Comparison of ENCODE assay signal across 11 cellular contexts in genomic region chr5:93588586-93589347, GRCh38. TPM values are rescaled to one million over a fixed set of nuclear protein-coding genes. Genes with fewer than 3 reads are reported as not detected.
A peak's percentile ranks its signal among the peaks of the same experiment; 100 is the strongest.
DNase-seq lines count a peak whose midpoint lies in the region; ATAC-seq, FAIRE-seq and TF ChIP-seq lines count a peak whose summit lies in the region.
"Had no signal": no experiment of that assay in that cellular context is flagged by ENCODE, and none has a peak within 500 bp of the region (broad histone marks: within the 10 kb centered on the region; RNA-seq: fewer than 3 reads in every experiment).

No MANE protein-coding gene starts in this region.

- no peaks in the 10 kb centered on the region for H3K9me3 ChIP-seq in H1 (ENCODE audit: insufficient read depth in 2 of 2, low read depth in 1 of 2, low read length in 1 of 2)
- H3K9me3 ChIP-seq in effector memory CD4-positive, alpha-beta T cell (ENCODE audit: control insufficient read depth, low read length), result no peaks in the 10 kb centered on the region

- H3K27me3 ChIP-seq in BJ (ENCODE audit: control insufficient read depth, insufficient read depth, low read length) (no peaks in the 10 kb centered on the region), H1 (replicated peaks in 1 of 4; ENCODE audit: control insufficient read depth in 3 of 4, extremely low read depth in 1 of 4, insufficient read depth in 3 of 4, low read length in 3 of 4) (peaks cover 87 to 99% (median 93%) of the 10 kb centered on the region in 4 experiments)
- peaks cover 55% of the 10 kb centered on the region for H3K27me3 ChIP-seq in effector memory CD4-positive, alpha-beta T cell (replicated peaks; ENCODE audit: control insufficient read depth, insufficient read depth, low read length, poor library complexity, severe bottlenecking)

- TF ChIP-seq POLR2A in H1 (IDR thresholded peaks at IDR 0.05; ENCODE audit: control extremely low read depth in 1 of 2, low read depth in 2 of 2, low read length in 2 of 2), result no peak

- no peak overlapping the region for H3K18ac ChIP-seq in H1 (ENCODE audit: extremely low read depth, low read length)

- H3K4me3 ChIP-seq in BJ (ENCODE audit: low read depth, low read length), result 0 out of 2 replicates have a peak overlapping the region, but pooled peaks have one; percentile 6
- H3K4me3 ChIP-seq in H1 (ENCODE audit: extremely low read depth in 1 of 4, insufficient read depth in 2 of 4, low read depth in 3 of 4, low read length in 4 of 4), result peak overlapping the region in 1 of 4 experiments; percentile 8; a peak in 1 of 8 replicates
- H3K4me3 ChIP-seq in effector memory CD4-positive, alpha-beta T cell (ENCODE audit: insufficient read depth, low read depth, low read length, poor library complexity, severe bottlenecking), result no peak overlapping the region

- H3K36me3 Mint-ChIP-seq in IgD-negative memory B cell (peaks cover 3% of the 10 kb centered on the region), naive B cell (peaks cover 4 to 16% of the 10 kb centered on the region in 2 donors)

- no peak overlapping the region for H2AFZ ChIP-seq in H1 (ENCODE audit: low read length)

- H3K4me3 Mint-ChIP-seq in IgD-negative memory B cell (peak overlapping the region in 2 of 4 donors; percentile 51 to 69), naive B cell (peak overlapping the region in 7 of 8 donors; percentile 6 to 81 (median 57))

- no peak for DNase-seq in BJ (ENCODE audit: low read depth)
- no peak for DNase-seq in H1 (ENCODE audit: low read depth in 1 of 2, low spot score in 2 of 2)
- DNase-seq in naive B cell, result no peak
- DNase-seq in stimulated activated CD4-positive, alpha-beta T cell treated with anti-CD3 and anti-CD28 coated beads, Interleukin-4, amount 100 ng/mL, for 24 hours, result no peak
- DNase-seq in midbrain (lab: John Stamatoyannopoulos, UW), result no peak
- DNase-seq in effector memory CD4-positive, alpha-beta T cell, result no peak
- DNase-seq: NCI-H187 treated with DMSO at 0.1 percent for 48 hours, SHP77 had no signal

- no peak overlapping the region for H2BK15ac ChIP-seq in H1 (ENCODE audit: low read length)

- H3K79me2 ChIP-seq in H1 (ENCODE audit: control insufficient read depth in 1 of 2, insufficient read depth in 2 of 2, low read length in 2 of 2), result no peaks in the 10 kb centered on the region

- H3K27ac ChIP-seq in H1 (ENCODE audit: low read depth, low read length), result no peak overlapping the region
- H3K27ac ChIP-seq in effector memory CD4-positive, alpha-beta T cell (ENCODE audit: insufficient read depth, low read length, poor library complexity, severe bottlenecking), result no peak overlapping the region
- H3K27ac ChIP-seq: HL-60 had no signal

- H3K4me2 ChIP-seq in H1 (ENCODE audit: insufficient read depth in 1 of 2, low read depth in 2 of 2, low read length in 2 of 2), result peak overlapping the region; percentile 31 to 50; a peak in 3 of 4 replicates

- 10% methylated on average over 38 of the region's 52 CpGs; no CpG with 5 or more reads in 1 of the 2 experiments for WGBS in H1 (ENCODE audit: extremely low coverage in 1 of 2, insufficient coverage in 1 of 2, insufficient read length in 1 of 2, insufficient replicate concordance in 2 of 2, low coverage in 1 of 2, low lambda C conversion rate in 2 of 2, missing lambda C conversion rate in 1 of 2), 2 experiments

- no peak for TF ChIP-seq EP300 in H1 (IDR thresholded peaks at IDR 0.05; ENCODE audit: borderline replicate concordance in 1 of 2, low read depth in 2 of 2, low read length in 2 of 2)

- H4K91ac ChIP-seq in H1 (replicated peaks; ENCODE audit: insufficient read length, low read length), result no peak overlapping the region

- no peak overlapping the region for H3K56ac ChIP-seq in H1 (replicated peaks; ENCODE audit: insufficient read length, low read depth, low read length)

- H2BK120ac ChIP-seq in H1 (replicated peaks; ENCODE audit: low read depth, low read length), result no peak overlapping the region

- H4K5ac ChIP-seq in H1 (ENCODE audit: insufficient read length, low read depth, low read length), result no peak overlapping the region

- H2BK20ac ChIP-seq in H1 (ENCODE audit: low read length), result no peak overlapping the region

- no peak overlapping the region for H3K14ac ChIP-seq in H1 (ENCODE audit: insufficient read length)

- H3K23ac ChIP-seq in H1 (ENCODE audit: insufficient read length), result no peak overlapping the region

- H3K4ac ChIP-seq in H1 (replicated peaks; ENCODE audit: insufficient read length, low read depth, low read length), result no peak overlapping the region

- POLR2A ChIA-PET in BJ (lab: Charles Lee) (no interaction called here), H1 (lab: Charles Lee; ENCODE audit: partially characterized antibody) (interaction anchor here (2.0 kb wide), 1 partner anchor 13 kb away, joined by 10 read pairs; no protein-coding TSS in a partner anchor)

- ATAC-seq in naive B cell (ENCODE audit: low read depth in 2 of 2) (no peak), HG02970 (IDR thresholded peaks at IDR 0.05; ENCODE audit: low FRiP score, unreplicated experiment) (no peak)

- peaks cover 0 to 18% (median 13%) of the 10 kb centered on the region in 4 experiments; a peak in 5 of 7 replicates for H3K4me1 ChIP-seq in H1 (replicated peaks in 1 of 4; ENCODE audit: control insufficient read depth in 3 of 4, insufficient read depth in 4 of 4, low read length in 3 of 4)
- peaks cover 10% of the 10 kb centered on the region for H3K4me1 ChIP-seq in effector memory CD4-positive, alpha-beta T cell (ENCODE audit: control insufficient read depth, insufficient read depth, low read length, poor library complexity, severe bottlenecking)

- no peak overlapping the region for H2BK5ac ChIP-seq in H1 (ENCODE audit: low read depth, low read length)

- H3K27me3 Mint-ChIP-seq in IgD-negative memory B cell, result peaks cover 58% of the 10 kb centered on the region
- peaks cover 67 to 73% (median 69%) of the 10 kb centered on the region in 3 donors for H3K27me3 Mint-ChIP-seq in naive B cell

- peaks cover 5 to 11% (median 8%) of the 10 kb centered on the region in 3 donors for H3K4me1 Mint-ChIP-seq in IgD-negative memory B cell
- peaks cover 13 to 19% (median 14%) of the 10 kb centered on the region in 3 donors for H3K4me1 Mint-ChIP-seq in naive B cell

- H4K20me1 ChIP-seq in H1 (replicated peaks in 1 of 2; ENCODE audit: control insufficient read depth in 1 of 2, insufficient read depth in 2 of 2, low read length in 2 of 2), result peaks cover 16 to 36% of the 10 kb centered on the region in 2 experiments

- H2AK5ac ChIP-seq in H1 (ENCODE audit: low read depth, low read length), result no peak overlapping the region

- CTCF ChIA-PET in BJ (lab: Yijun Ruan, JAX) (interaction anchor here (0.6 kb wide), 1 partner anchor 1995 kb away, joined by 3 read pairs; no protein-coding TSS in a partner anchor), H1 (lab: Charles Lee; ENCODE audit: partially characterized antibody) (interaction anchor here (1.3 to 4.5 kb wide), 7 partner anchors 8 to 24 kb away, joined by 4 to 32 read pairs (median 9); no protein-coding TSS in a partner anchor)

- H3K23me2 ChIP-seq in H1 (ENCODE audit: low read depth, low read length), result no peaks in the 10 kb centered on the region; the same call in 1 of the 2 replicates

- no peak overlapping the region for H3K9ac ChIP-seq in H1 (replicated peaks in 1 of 4; ENCODE audit: extremely low read depth in 1 of 4, low read depth in 3 of 4, low read length in 3 of 4)

- no peak overlapping the region for H4K8ac ChIP-seq in H1 (ENCODE audit: extremely low read depth, insufficient read depth, low read length)

- FAIRE-seq in H1 (lab: Jason Lieb, UNC), result no peak

- no peaks in the 10 kb centered on the region for H3K79me1 ChIP-seq in H1 (ENCODE audit: low read depth, low read length)

- TF ChIP-seq RAD21 in H1 (IDR thresholded peaks at IDR 0.05 in 1 of 2, conservative IDR thresholded peaks at IDR 0.05 in 1 of 2; ENCODE audit: low read depth in 2 of 2, low read length in 2 of 2), result no peak

- no peak overlapping the region for H2BK12ac ChIP-seq in H1 (ENCODE audit: low read depth, low read length)

- peaks cover 13% of the 10 kb centered on the region for H3K36me3 ChIP-seq in BJ (ENCODE audit: control insufficient read depth, insufficient read depth, low read length)
- H3K36me3 ChIP-seq in H1 (ENCODE audit: control insufficient read depth in 2 of 4, insufficient read depth in 4 of 4, low read length in 3 of 4), result peaks cover 0 to 7% (median 0%) of the 10 kb centered on the region in 4 experiments; a peak in 1 of 8 replicates
- H3K36me3 ChIP-seq in effector memory CD4-positive, alpha-beta T cell (ENCODE audit: control insufficient read depth, insufficient read depth, low read length), result no peaks in the 10 kb centered on the region

- H3K9me3 Mint-ChIP-seq in IgD-negative memory B cell (peaks cover 0 to 18% (median 2%) of the 10 kb centered on the region in 3 donors), naive B cell (peaks cover 6 to 30% (median 14%) of the 10 kb centered on the region in 7 donors)

- H3K27ac Mint-ChIP-seq in IgD-negative memory B cell (peak overlapping the region; percentile 91 to 96 (median 95)), naive B cell (peak overlapping the region in 5 of 6 donors; percentile 75 to 98 (median 93))

- no peak for TF ChIP-seq CTCF in BJ (IDR thresholded peaks at IDR 0.05; ENCODE audit: insufficient read depth, low read depth, low read length)
- no peak for TF ChIP-seq CTCF in H1 (IDR thresholded peaks at IDR 0.05; ENCODE audit: control extremely low read depth in 1 of 3, insufficient read depth in 1 of 3, low read depth in 1 of 3, low read length in 3 of 3)

RNA-seq across cellular contexts. Expression of gene NR2F1, which starts 5.7 kb away (rescaled TPM):
- polyA plus RNA-seq in BJ (2011; rRNA removed) (24.6 and 39.4 TPM in 2 replicates), IgD-negative memory B cell (not detected), H1 (2011; rRNA removed) (0.17 TPM in 1 of 2 replicates, not detected in the other), naive B cell (ENCODE audit: low read depth in 6 of 6) (not detected)
- polyA minus RNA-seq in BJ (2011; rRNA and poly(A)+ RNA removed), result 33.9 and 37.2 TPM in 2 replicates
- not detected in 2 replicates for total RNA-seq in H1 (2021; fragmentation: NEBNext Ultra II Directional; extraction: Animal tissue kit (Norgen Biotek cat#: 25700))
- polyA plus RNA-seq in H1 (2011; cell fraction: cytosol; rRNA removed), result 0.27 TPM
- 0.20 TPM for polyA plus RNA-seq in H1 (2011; cell fraction: nucleus; rRNA removed)
- polyA plus RNA-seq in H1 (2012, experiment 1 of 2), result 0.17 to 0.59 TPM (median 0.49 TPM) in 4 replicates
- polyA plus RNA-seq in H1 (2012, experiment 2 of 2), result not detected
- polyA plus RNA-seq in H1 (2013, experiment 1 of 2), result 0.02 TPM
- not detected for polyA plus RNA-seq in H1 (2013, experiment 2 of 2)
- 0.13 TPM in 1 of 2 replicates, not detected in the other for polyA minus RNA-seq in H1 (2011; rRNA and poly(A)+ RNA removed)
- 2.1 TPM for polyA minus RNA-seq in H1 (2011; cell fraction: cytosol; rRNA and poly(A)+ RNA removed)
- 0.90 TPM for polyA minus RNA-seq in H1 (2011; cell fraction: nucleus; rRNA and poly(A)+ RNA removed)

RNA-seq across cellular contexts. Expression of gene NR2F1-AS1, which starts 7.7 kb away (rescaled TPM):
- polyA plus RNA-seq in BJ (2011; rRNA removed), result 13.7 and 27.3 TPM in 2 replicates
- polyA minus RNA-seq in BJ (2011; rRNA and poly(A)+ RNA removed), result 11.6 and 12.3 TPM in 2 replicates
- polyA plus RNA-seq in IgD-negative memory B cell, result not detected
- total RNA-seq in H1 (2021; fragmentation: NEBNext Ultra II Directional; extraction: Animal tissue kit (Norgen Biotek cat#: 25700)), result 1.6 and 2.1 TPM in 2 replicates
- polyA plus RNA-seq in H1 (2011; rRNA removed), result 1.1 and 5.6 TPM in 2 replicates
- 2.2 TPM for polyA plus RNA-seq in H1 (2011; cell fraction: cytosol; rRNA removed)
- 0.88 TPM for polyA plus RNA-seq in H1 (2011; cell fraction: nucleus; rRNA removed)
- polyA plus RNA-seq in H1 (2012, experiment 1 of 2), result 1.8 to 4.0 TPM (median 2.9 TPM) in 4 replicates
- 1.4 TPM for polyA plus RNA-seq in H1 (2012, experiment 2 of 2)
- 4.1 TPM for polyA plus RNA-seq in H1 (2013, experiment 1 of 2)
- polyA plus RNA-seq in H1 (2013, experiment 2 of 2), result 3.5 TPM
- 0.69 and 1.7 TPM in 2 replicates for polyA minus RNA-seq in H1 (2011; rRNA and poly(A)+ RNA removed)
- polyA minus RNA-seq in H1 (2011; cell fraction: cytosol; rRNA and poly(A)+ RNA removed), result not detected
- polyA minus RNA-seq in H1 (2011; cell fraction: nucleus; rRNA and poly(A)+ RNA removed), result 3.4 TPM
- polyA plus RNA-seq in naive B cell (ENCODE audit: low read depth in 6 of 6), result not detected

Comparison
In these comparisons a context has a peak if more than half of its experiments do, and no peak if none do; other contexts are left out.
1. RNA of gene NR2F1, which starts 5.7 kb away (polyA plus RNA-seq): 24.6 to 39.4 TPM in BJ; not detected in IgD-negative memory B cell (single experiment), 0.02 to 0.59 TPM in H1 and not detected in naive B cell; every median in the first group is over 10 times any median in the second.